ENCODE assay signal across 22 cellular contexts in genomic region chr9:123691904-123692303, GRCh38.
DNase-seq lines count a peak whose midpoint lies in the region; ATAC-seq, FAIRE-seq and TF ChIP-seq lines count a peak whose summit lies in the region.
"Had no signal": no experiment of that assay in that cellular context is flagged by ENCODE, and none has a peak within 500 bp of the region (broad histone marks: within the 10 kb centered on the region; RNA-seq: fewer than 3 reads in every experiment).

No MANE protein-coding gene starts in this region.

- H3K27ac ChIP-seq in K562 (ENCODE audit: extremely low read depth, low read depth, low read length), result no peak overlapping the region
- H3K27ac ChIP-seq: A549 had no signal

- no peak for TF ChIP-seq CTCF in K562 (IDR thresholded peaks at IDR 0.05 in 2 of 3, conservative IDR thresholded peaks at IDR 0.05 in 1 of 3; ENCODE audit: insufficient read depth in 2 of 3, low read depth in 1 of 3, low read length in 3 of 3)

- BruUV-seq in K562 (replicated peaks; lab: Mats Ljungman, UMichigan), result no TSS peak

- no peak overlapping the region for H3K4me3 Mint-ChIP-seq in stimulated activated memory B cell treated with anti-CD40 and anti-IgM and Interleukin-4, amounts not matched to agents 10 μg/mL and 1 μg/mL and 100 μg/mL, for 72 hours
- no peak overlapping the region for H3K4me3 Mint-ChIP-seq in activated CD4-positive, alpha-beta memory T cell treated with anti-CD3 and anti-CD28 coated beads for 36 hours
- H3K4me3 Mint-ChIP-seq: CD4-positive, alpha-beta memory T cell; GM23338; H9 had no signal

- no peaks in the 10 kb centered on the region for H3K36me3 ChIP-seq in K562 (ENCODE audit: control insufficient read depth, insufficient read depth, low read length)
- H3K36me3 ChIP-seq: BE2C had no signal

- no peak for TF ChIP-seq RAD21 in K562 (CRISPR knock-in tag; conservative IDR thresholded peaks at IDR 0.05 in 1 of 2, IDR thresholded peaks at IDR 0.05 in 1 of 2)

- H3K27me3 Mint-ChIP-seq in stimulated activated memory B cell treated with anti-CD40 and anti-IgM and Interleukin-4, amounts not matched to agents 10 μg/mL and 1 μg/mL and 100 μg/mL, for 72 hours, result no peaks in the 10 kb centered on the region
- no peaks in the 10 kb centered on the region for H3K27me3 Mint-ChIP-seq in activated CD4-positive, alpha-beta memory T cell treated with anti-CD3 and anti-CD28 coated beads for 36 hours
- H3K27me3 Mint-ChIP-seq: CD4-positive, alpha-beta memory T cell had no signal

- H3K9me3 Mint-ChIP-seq in stimulated activated memory B cell treated with anti-CD40 and anti-IgM and Interleukin-4, amounts not matched to agents 10 μg/mL and 1 μg/mL and 100 μg/mL, for 72 hours, result no peaks in the 10 kb centered on the region
- H3K9me3 Mint-ChIP-seq in activated CD4-positive, alpha-beta memory T cell treated with anti-CD3 and anti-CD28 coated beads for 36 hours, result no peaks in the 10 kb centered on the region
- H3K9me3 Mint-ChIP-seq: GM23338, H9 had no signal

- no peaks in the 10 kb centered on the region; the same call in 1 of the 2 replicates for H4K20me1 ChIP-seq in K562 (replicated peaks; ENCODE audit: control insufficient read depth, insufficient read depth, low read length)

- no peak for TF ChIP-seq EP300 in K562 (IDR thresholded peaks at IDR 0.05; ENCODE audit: low read length)

- peaks cover 25% of the 10 kb centered on the region for H3K36me3 Mint-ChIP-seq in stimulated activated memory B cell treated with anti-CD40 and anti-IgM and Interleukin-4, amounts not matched to agents 10 μg/mL and 1 μg/mL and 100 μg/mL, for 72 hours
- H3K36me3 Mint-ChIP-seq in activated CD4-positive, alpha-beta memory T cell treated with anti-CD3 and anti-CD28 coated beads for 36 hours, result peaks cover 6% of the 10 kb centered on the region

- peaks cover 22% of the 10 kb centered on the region for H3K4me1 Mint-ChIP-seq in stimulated activated memory B cell treated with anti-CD40 and anti-IgM and Interleukin-4, amounts not matched to agents 10 μg/mL and 1 μg/mL and 100 μg/mL, for 72 hours
- H3K4me1 Mint-ChIP-seq in activated CD4-positive, alpha-beta memory T cell treated with anti-CD3 and anti-CD28 coated beads for 36 hours (ENCODE audit: low read depth), result peaks cover 9% of the 10 kb centered on the region

- H3K4me2 ChIP-seq in K562 (ENCODE audit: insufficient read depth, low read length), result no peak overlapping the region
- H3K4me2 ChIP-seq: A549, GM23338 had no signal

- in situ Hi-C loops in K562 (cut with MboI), result no loop called here

- no peaks in the 10 kb centered on the region for H3K9me1 ChIP-seq in K562 (ENCODE audit: control insufficient read depth, insufficient read depth, low read length)

- no peaks in the 10 kb centered on the region for H3K27me3 ChIP-seq in K562 (ENCODE audit: control insufficient read depth in 2 of 2, insufficient read depth in 2 of 2, low read length in 2 of 2)
- H3K27me3 ChIP-seq: BE2C had no signal

- DNase-seq in NCI-H748 (lab: John Stamatoyannopoulos, UW; ENCODE audit: unreplicated experiment) (peak; percentile 15), NCI-H748 treated with DMSO at 0.1 percent for 48 hours (lab: John Stamatoyannopoulos, UW) (no peak), K562 (ENCODE audit: extremely low read depth in 1 of 4, low spot score in 3 of 4) (no peak), NCI-H187 (lab: John Stamatoyannopoulos, UW) (no peak), NCI-H526 treated with DMSO at 0.1 percent for 48 hours (lab: John Stamatoyannopoulos, UW) (no peak)
- no peak for DNase-seq in activated CD4-positive, alpha-beta memory T cell treated with anti-CD3 and anti-CD28 coated beads for 36 hours
- DNase-seq: 8988T; ACHN; AML-193; BE2C; C1 segment of cervical spinal cord; Calu3; CD4-positive, alpha-beta memory T cell; COR-L47; DMS53; DMS79 treated with DMSO at 0.1 percent for 48 hours; GF-D8; H9 had no signal

- WGBS in K562 (ENCODE audit: insufficient coverage, low coverage, missing lambda C conversion rate), result 79% methylated on average over 2 of the region's 2 CpGs

- intact Hi-C loops in K562 (cut with micrococcal nuclease), result no loop called here
- intact Hi-C loops in activated CD4-positive, alpha-beta memory T cell treated with anti-CD3 and anti-CD28 coated beads for 36 hours (cut with micrococcal nuclease), result no loop called here

- H3K4me3 ChIP-seq in K562, result no peak overlapping the region
- H3K4me3 ChIP-seq: A549, GM23338 had no signal

- peak; percentile 15 for FAIRE-seq in K562 (lab: Jason Lieb, UNC)
- FAIRE-seq: A549 had no signal

- no peak for TF ChIP-seq POLR2A in K562 (conservative IDR thresholded peaks at IDR 0.05)

- H3K9me3 ChIP-seq in K562 (replicated peaks; ENCODE audit: control insufficient read depth, insufficient read depth, low read depth, low read length), result no peaks in the 10 kb centered on the region
- H3K9me3 ChIP-seq: A549, BE2C had no signal

- H3K79me2 ChIP-seq in K562 (ENCODE audit: control insufficient read depth, insufficient read depth, low read length), result no peaks in the 10 kb centered on the region

- peak overlapping the region; percentile 26 for H3K27ac Mint-ChIP-seq in stimulated activated memory B cell treated with anti-CD40 and anti-IgM and Interleukin-4, amounts not matched to agents 10 μg/mL and 1 μg/mL and 100 μg/mL, for 72 hours
- H3K27ac Mint-ChIP-seq in activated CD4-positive, alpha-beta memory T cell treated with anti-CD3 and anti-CD28 coated beads for 36 hours, result no peak overlapping the region
- H3K27ac Mint-ChIP-seq: CD4-positive, alpha-beta memory T cell; GM23338; H9 had no signal

- no peak overlapping the region for H2AFZ ChIP-seq in K562 (ENCODE audit: low read depth, low read length)
- H2AFZ ChIP-seq: GM23338 had no signal

- no peak for ATAC-seq in K562
- no peak for ATAC-seq in stimulated activated memory B cell treated with anti-CD40 and anti-IgM and Interleukin-4, amounts not matched to agents 10 μg/mL and 1 μg/mL and 100 μg/mL, for 72 hours
- ATAC-seq: A549, GM23338, HCT116 had no signal

- H3K9ac ChIP-seq in K562 (ENCODE audit: insufficient read depth in 1 of 2, low read depth in 2 of 2, low read length in 2 of 2), result no peak overlapping the region

- CTCF ChIA-PET in K562 (lab: Yijun Ruan, JAX; ENCODE audit: low intra/inter-chr PET ratio), result no interaction called here
- CTCF ChIA-PET in activated CD4-positive, alpha-beta memory T cell treated with anti-CD3 and anti-CD28 coated beads for 36 hours (lab: Charles Lee), result interaction anchor here (0.6 kb wide), 1 partner anchor 12 kb away, joined by 3 read pairs; no protein-coding TSS in a partner anchor

- POLR2A ChIA-PET in K562 (lab: Yijun Ruan, JAX), result interaction anchor here (0.9 to 1.1 kb wide), 2 partner anchors 26 to 31 kb away, joined by 3 read pairs; no protein-coding TSS in a partner anchor
- POLR2A ChIA-PET in activated CD4-positive, alpha-beta memory T cell treated with anti-CD3 and anti-CD28 coated beads for 36 hours (lab: Charles Lee), result no interaction called here

- H3K4me1 ChIP-seq in K562 (replicated peaks in 1 of 2; ENCODE audit: control insufficient read depth in 2 of 2, insufficient read depth in 2 of 2, low read length in 2 of 2), result no peaks in the 10 kb centered on the region

TF ChIP-seq in K562, 482 proteins besides CTCF, POLR2A, EP300 and RAD21 (continues in another document):
- TF ChIP-seq SOX6 (IDR thresholded peaks at IDR 0.05), result no peak
- TF ChIP-seq POLR2G (IDR thresholded peaks at IDR 0.05; ENCODE audit: low read depth, low read length), result no peak
- no peak for TF ChIP-seq FOXJ3 (CRISPR knock-in tag; IDR thresholded peaks at IDR 0.05)
- TF ChIP-seq L3MBTL2 (IDR thresholded peaks at IDR 0.05), result no peak
- no peak for TF ChIP-seq ZNF146 (CRISPR knock-in tag; IDR thresholded peaks at IDR 0.05; ENCODE audit: unreplicated experiment)
- no peak for TF ChIP-seq BMI1 (IDR thresholded peaks at IDR 0.05; ENCODE audit: low read length)
- TF ChIP-seq GTF2A2 (tag; IDR thresholded peaks at IDR 0.05), result no peak
- TF ChIP-seq SPI1 (IDR thresholded peaks at IDR 0.05; ENCODE audit: borderline replicate concordance, low read depth, low read length), result no peak
- TF ChIP-seq ZNF785 (CRISPR knock-in tag; IDR thresholded peaks at IDR 0.05), result no peak
- TF ChIP-seq ETV6 (IDR thresholded peaks at IDR 0.05; ENCODE audit: borderline replicate concordance in 1 of 2, low read depth in 2 of 2, low read length in 1 of 2), result no peak
- no peak for TF ChIP-seq ETV6 (CRISPR knock-in tag; IDR thresholded peaks at IDR 0.05; ENCODE audit: borderline replicate concordance)
- TF ChIP-seq ZNF740 (CRISPR knock-in tag; IDR thresholded peaks at IDR 0.05), result no peak
- no peak for TF ChIP-seq ZNF740 (tag; IDR thresholded peaks at IDR 0.05)
- no peak for TF ChIP-seq ZNF121 (CRISPR knock-in tag; conservative IDR thresholded peaks at IDR 0.05)
- TF ChIP-seq ZFPM2 (CRISPR knock-in tag; IDR thresholded peaks at IDR 0.05), result no peak
- no peak for TF ChIP-seq ZNF347 (CRISPR knock-in tag; IDR thresholded peaks at IDR 0.05; ENCODE audit: low read depth)
- TF ChIP-seq, protein P1, sequence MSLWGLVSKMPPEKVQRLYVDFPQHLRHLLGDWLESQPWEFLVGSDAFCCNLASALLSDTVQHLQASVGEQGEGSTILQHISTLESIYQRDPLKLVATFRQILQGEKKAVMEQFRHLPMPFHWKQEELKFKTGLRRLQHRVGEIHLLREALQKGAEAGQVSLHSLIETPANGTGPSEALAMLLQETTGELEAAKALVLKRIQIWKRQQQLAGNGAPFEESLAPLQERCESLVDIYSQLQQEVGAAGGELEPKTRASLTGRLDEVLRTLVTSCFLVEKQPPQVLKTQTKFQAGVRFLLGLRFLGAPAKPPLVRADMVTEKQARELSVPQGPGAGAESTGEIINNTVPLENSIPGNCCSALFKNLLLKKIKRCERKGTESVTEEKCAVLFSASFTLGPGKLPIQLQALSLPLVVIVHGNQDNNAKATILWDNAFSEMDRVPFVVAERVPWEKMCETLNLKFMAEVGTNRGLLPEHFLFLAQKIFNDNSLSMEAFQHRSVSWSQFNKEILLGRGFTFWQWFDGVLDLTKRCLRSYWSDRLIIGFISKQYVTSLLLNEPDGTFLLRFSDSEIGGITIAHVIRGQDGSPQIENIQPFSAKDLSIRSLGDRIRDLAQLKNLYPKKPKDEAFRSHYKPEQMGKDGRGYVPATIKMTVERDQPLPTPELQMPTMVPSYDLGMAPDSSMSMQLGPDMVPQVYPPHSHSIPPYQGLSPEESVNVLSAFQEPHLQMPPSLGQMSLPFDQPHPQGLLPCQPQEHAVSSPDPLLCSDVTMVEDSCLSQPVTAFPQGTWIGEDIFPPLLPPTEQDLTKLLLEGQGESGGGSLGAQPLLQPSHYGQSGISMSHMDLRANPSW (CRISPR knock-in tag; IDR thresholded peaks at IDR 0.05), result no peak
